Comparison of ENCODE assay signal across 8 cellular contexts in genomic region chr19:20077791-20078463, GRCh38. TPM values are rescaled to one million over a fixed set of nuclear protein-coding genes. Genes with fewer than 3 reads are reported as not detected.
DNase-seq lines count a peak whose midpoint lies in the region; TF ChIP-seq lines count a peak whose summit lies in the region.

Gene ZNF90 (plus strand): TSS chr19:20078000. CDS start chr19:20078133, 133 bp downstream.

- H3K36me3 ChIP-seq in HEK293 (ENCODE audit: control insufficient read depth in 2 of 2, insufficient read depth in 1 of 2, low read length in 2 of 2): no peaks in the 10 kb centered on the region

- peak within 1 kb of the TSS; percentile 46 for H3K4me3 ChIP-seq in HEK293 (ENCODE audit: low read depth, low read length)
- H3K4me3 ChIP-seq in mononuclear cell (ENCODE audit: low read length): peak within 1 kb of the TSS; percentile 54

- CTCF ChIA-PET in HEK293 (lab: Yijun Ruan, JAX): no interaction called here

- POLR2A ChIA-PET in HEK293 (lab: Yijun Ruan, JAX): interaction anchor here (0.7 to 1.4 kb wide), 3 partner anchors 26 to 212 kb away, joined by 3 to 8 read pairs (median 4); partner anchors contain the start of genes ZNF253 and ZNF486

- TF ChIP-seq CTCF in HEK293 (tag by site-specific recombination; IDR thresholded peaks at IDR 0.05): no peak

- no peaks in the 10 kb centered on the region for H3K9me3 ChIP-seq in HEK293 (ENCODE audit: control insufficient read depth, insufficient read depth, low read depth, low read length)
- H3K9me3 ChIP-seq in mononuclear cell (ENCODE audit: low read depth, low read length): no peaks in the 10 kb centered on the region

- H3K4me1 ChIP-seq in HEK293 (ENCODE audit: control insufficient read depth, insufficient read depth, low read length) (no peaks in the 10 kb centered on the region), mononuclear cell (ENCODE audit: insufficient read depth, low read length) (peaks cover 16% of the 10 kb centered on the region)

- H3K27ac ChIP-seq in HEK293 (ENCODE audit: extremely low read depth, low read depth, low read length) (no peak within 1 kb of the TSS), epithelial cell of prostate (peak within 1 kb of the TSS; percentile 56)

- DNase-seq in GF-D8 (lab: John Stamatoyannopoulos, UW): peak; percentile 95
- DNase-seq in NCI-H2029 (lab: John Stamatoyannopoulos, UW): peak; percentile 99
- DNase-seq in activated CD8-positive, alpha-beta memory T cell treated with anti-CD3 and anti-CD28 coated beads, Interleukin-2, amount 50 U/mL, for 4 hours: peak; percentile 81
- DNase-seq in epithelial cell of prostate (ENCODE audit: low read depth, low spot score): peak; percentile 90
- DNase-seq in stimulated activated CD8-positive, alpha-beta memory T cell treated with anti-CD3 and anti-CD28 coated beads, Interleukin-15, amount 100 ng/mL, for 4 hours (ENCODE audit: low read depth in 2 of 2): peak; percentile 53 to 76
- no peak for DNase-seq in SKM-1 treated with dmso at 0.1 percent for 144 hours (lab: John Stamatoyannopoulos, UW; ENCODE audit: unreplicated experiment)

- no peaks in the 10 kb centered on the region for H3K27me3 ChIP-seq in mononuclear cell (ENCODE audit: insufficient read depth, low read length)

TF ChIP-seq in HEK293, 187 proteins besides CTCF, POLR2A, EP300 and RAD21:
- peak; percentile 26 for TF ChIP-seq SP2 (tag by site-specific recombination; IDR thresholded peaks at IDR 0.05)
- TF ChIP-seq ZSCAN30 (tag by site-specific recombination; IDR thresholded peaks at IDR 0.05): no peak

RNA-seq across cellular contexts. Expression of gene ZNF90, which starts in this region (rescaled TPM):
- 1.8 TPM for total RNA-seq in mononuclear cell
